10 cellular contexts compared by ENCODE assay signal in genomic region chr6:70520575-70520974, GRCh38. TPM values are rescaled to one million over a fixed set of nuclear protein-coding genes. Genes with fewer than 3 reads are reported as not detected.
DNase-seq lines count a peak whose midpoint lies in the region; ATAC-seq, FAIRE-seq and TF ChIP-seq lines count a peak whose summit lies in the region.
"Had no signal": no experiment of that assay in that cellular context is flagged by ENCODE, and none has a peak within 500 bp of the region (broad histone marks: within the 10 kb centered on the region; RNA-seq: fewer than 3 reads in every experiment).

No MANE protein-coding gene starts in this region.

- no peaks in the 10 kb centered on the region for H3K27me3 Mint-ChIP-seq in neural progenitor cell (ENCODE audit: insufficient read depth, low read depth)

- H3F3A ChIP-seq in neural progenitor cell (ENCODE audit: low read depth): no peaks in the 10 kb centered on the region

- H3K9me3 Mint-ChIP-seq in neural progenitor cell: no peaks in the 10 kb centered on the region

- no peaks in the 10 kb centered on the region for H4K20me1 ChIP-seq in neural progenitor cell (ENCODE audit: low read depth)

- ATAC-seq in GM19023 (IDR thresholded peaks at IDR 0.05; ENCODE audit: unreplicated experiment) (no peak), HG03520 (IDR thresholded peaks at IDR 0.05; ENCODE audit: unreplicated experiment) (no peak)

- H3K9me3 ChIP-seq in neural progenitor cell (ENCODE audit: low read depth) (no peaks in the 10 kb centered on the region), prostate gland (no peaks in the 10 kb centered on the region)

- no peak overlapping the region for H3K9ac ChIP-seq in neural progenitor cell

- no peak overlapping the region for H3K4me2 ChIP-seq in neural progenitor cell

- H3K27ac ChIP-seq in neural progenitor cell (no peak overlapping the region), prostate gland (no peak overlapping the region)

- no peak overlapping the region for H3K4me3 Mint-ChIP-seq in neural progenitor cell

- DNase-seq in SIG-M5 treated with dmso at 0.1 percent for 504 hours (lab: John Stamatoyannopoulos, UW; ENCODE audit: unreplicated experiment) (peak; percentile 3), SIG-M5 (lab: John Stamatoyannopoulos, UW) (no peak), bronchial epithelial cell (ENCODE audit: low read depth) (peak; percentile 10), neural progenitor cell (ENCODE audit: low spot score) (no peak), prostate gland (ENCODE audit: low spot score) (no peak)
- peak; percentile 22 for DNase-seq in Jurkat, Clone E6-1 (ENCODE audit: low read depth, low spot score)
- DNase-seq: cerebellar nuclear complex, NCI-H1436 had no signal

- no peaks in the 10 kb centered on the region for H3K79me2 ChIP-seq in neural progenitor cell (ENCODE audit: low read depth)

- intact Hi-C loops in prostate gland (cut with DNase I): no loop called here

- H3K4me3 ChIP-seq in Jurkat, Clone E6-1 (ENCODE audit: low read length): no peak overlapping the region
- H3K4me3 ChIP-seq in bronchial epithelial cell (ENCODE audit: low read depth, low read length) (no peak overlapping the region), neural progenitor cell (no peak overlapping the region), prostate gland (no peak overlapping the region)

- FAIRE-seq in bronchial epithelial cell (lab: Jason Lieb, UNC): no peak

- H3K4me1 Mint-ChIP-seq in neural progenitor cell: no peaks in the 10 kb centered on the region

- no peak overlapping the region for H2AFZ ChIP-seq in neural progenitor cell (replicated peaks)

- no peak for TF ChIP-seq CTCF in bronchial epithelial cell (IDR thresholded peaks at IDR 0.05; ENCODE audit: insufficient read depth, low read length, severe bottlenecking)
- peak; percentile 46 for TF ChIP-seq CTCF in neural progenitor cell (IDR thresholded peaks at IDR 0.05)
- peak in 2 of 4 experiments; percentile 34 to 46 for TF ChIP-seq CTCF in prostate gland (IDR thresholded peaks at IDR 0.05)

- H3K36me3 Mint-ChIP-seq in neural progenitor cell: peaks cover 16% of the 10 kb centered on the region

- H3K27ac Mint-ChIP-seq in neural progenitor cell: no peak overlapping the region

- peaks cover 2% of the 10 kb centered on the region for H3K36me3 ChIP-seq in bronchial epithelial cell (ENCODE audit: control insufficient read depth, insufficient read depth, low read length)
- peaks cover 10% of the 10 kb centered on the region for H3K36me3 ChIP-seq in neural progenitor cell
- H3K36me3 ChIP-seq in prostate gland: no peaks in the 10 kb centered on the region

- no peak for TF ChIP-seq POLR2A in prostate gland (IDR thresholded peaks at IDR 0.05)

- H3K27me3 ChIP-seq in bronchial epithelial cell (ENCODE audit: control insufficient read depth, insufficient read depth, low read length) (no peaks in the 10 kb centered on the region), neural progenitor cell (no peaks in the 10 kb centered on the region), prostate gland (replicated peaks; ENCODE audit: insufficient read depth) (no peaks in the 10 kb centered on the region)

- H3K4me1 ChIP-seq in neural progenitor cell: no peaks in the 10 kb centered on the region
- no peaks in the 10 kb centered on the region for H3K4me1 ChIP-seq in prostate gland (replicated peaks)

RNA-seq across cellular contexts. Expression of gene SDHAF4, which starts 46.2 kb away (rescaled TPM):
- 16.9 TPM for polyA plus RNA-seq in Jurkat, Clone E6-1 (2012; ENCODE audit: insufficient read depth, insufficient read length)
- total RNA-seq in bronchial epithelial cell (7.1 and 7.6 TPM in 2 replicates), neural progenitor cell (ENCODE audit: low replicate concordance) (56.4 and 98.2 TPM in 2 replicates), prostate gland (1 to 10 TPM; 8.5 to 8.8 TPM)

Comparison
In these comparisons a context has a peak if more than half of its experiments do, and no peak if none do; other contexts are left out.
1. DNase-seq: peak in SIG-M5 treated with dmso at 0.1 percent for 504 hours (single experiment), Jurkat, Clone E6-1 (single experiment) and bronchial epithelial cell (single experiment); none in SIG-M5 (single experiment), neural progenitor cell (single experiment) and prostate gland (single experiment).